In the genomic region with DNA sequence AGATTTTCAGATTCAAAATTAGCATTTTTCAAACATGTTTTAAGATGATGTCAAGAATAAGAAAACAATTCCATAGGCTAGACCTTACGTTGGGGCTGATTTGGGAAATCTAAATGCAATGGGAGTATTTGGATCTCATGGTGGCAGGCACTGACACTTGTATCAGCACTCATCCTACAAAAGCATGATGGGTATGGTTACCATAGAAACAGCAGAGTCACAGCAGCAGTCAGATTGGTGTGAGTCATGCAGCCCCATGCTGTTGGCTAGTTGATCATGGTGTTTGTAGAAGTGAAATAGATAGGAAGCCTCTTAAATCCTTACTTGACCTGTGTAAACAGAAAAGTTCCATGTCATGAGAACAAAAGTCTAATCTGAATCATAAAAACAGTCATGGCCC, we compare ENCODE assay signal across 11 cellular contexts.
A peak's percentile ranks its signal among the peaks of the same experiment; 100 is the strongest.
DNase-seq lines count a peak whose midpoint lies in the region; ATAC-seq and TF ChIP-seq lines count a peak whose summit lies in the region.
"Had no signal": no experiment of that assay in that cellular context is flagged by ENCODE, and none has a peak within 500 bp of the region (broad histone marks: within the 10 kb centered on the region; RNA-seq: fewer than 3 reads in every experiment).

No MANE protein-coding gene starts in this region.

- H3K9me3 ChIP-seq in NT2/D1 (ENCODE audit: insufficient read depth, low read length): no peaks in the 10 kb centered on the region
- H3K9me3 ChIP-seq in gastrocnemius medialis: no peaks in the 10 kb centered on the region
- peaks cover 0 to 6% (median 0%) of the 10 kb centered on the region in 12 donors for H3K9me3 ChIP-seq in heart left ventricle
- H3K9me3 ChIP-seq: breast epithelium had no signal

- intact Hi-C loops in gastrocnemius medialis (cut with DNase I; ENCODE audit: low total_unique reads): no loop called here
- intact Hi-C loops in heart left ventricle (cut with DNase I): no loop called here

- TF ChIP-seq CTCF in gastrocnemius medialis (IDR thresholded peaks at IDR 0.05 in 4 of 5, conservative IDR thresholded peaks at IDR 0.05 in 1 of 5) (no peak), heart left ventricle (IDR thresholded peaks at IDR 0.05) (no peak)

- peak; percentile 28 for DNase-seq in NT2/D1 (ENCODE audit: low read depth, low spot score)
- peak; percentile 2 to 25 for DNase-seq in erythroblast (lab: John Stamatoyannopoulos, UW)
- DNase-seq in putamen (ENCODE audit: low spot score): peak; percentile 20
- DNase-seq in gastrocnemius medialis: no peak
- DNase-seq in heart left ventricle: no peak
- no peak for DNase-seq in SK-N-DZ (ENCODE audit: low spot score)
- DNase-seq: stimulated activated naive CD8-positive, alpha-beta T cell treated with anti-CD3 and anti-CD28 coated beads, Interleukin-15, amount 100 ng/mL, for 72 hours; T-helper 2 cell had no signal

- H3K27ac ChIP-seq in gastrocnemius medialis (no peak overlapping the region), heart left ventricle (no peak overlapping the region)
- H3K27ac ChIP-seq: breast epithelium, foreskin keratinocyte had no signal

- H3K4me3 ChIP-seq in NT2/D1 (ENCODE audit: insufficient read length, low read depth) (no peak overlapping the region), gastrocnemius medialis (no peak overlapping the region), heart left ventricle (no peak overlapping the region)
- H3K4me3 ChIP-seq: breast epithelium had no signal

- H3K36me3 ChIP-seq in NT2/D1 (ENCODE audit: insufficient read depth, insufficient read length, low read length) (no peaks in the 10 kb centered on the region), gastrocnemius medialis (no peaks in the 10 kb centered on the region), heart left ventricle (no peaks in the 10 kb centered on the region)
- H3K36me3 ChIP-seq: breast epithelium had no signal

- 59 to 68% (median 63%) methylated on average over 1 of the region's 1 CpG for WGBS in heart left ventricle, 4 donors

- H3K4me1 ChIP-seq in NT2/D1 (ENCODE audit: insufficient read depth, insufficient read length) (no peaks in the 10 kb centered on the region), gastrocnemius medialis (no peaks in the 10 kb centered on the region), heart left ventricle (no peaks in the 10 kb centered on the region)
- H3K4me1 ChIP-seq: breast epithelium, foreskin keratinocyte had no signal

- ATAC-seq in HG03432 (IDR thresholded peaks at IDR 0.05; ENCODE audit: unreplicated experiment): peak; percentile 47
- no peak for ATAC-seq in gastrocnemius medialis
- ATAC-seq in heart left ventricle: no peak
- ATAC-seq: foreskin keratinocyte; stimulated activated naive CD8-positive, alpha-beta T cell treated with anti-CD3 and anti-CD28 coated beads, Interleukin-15, amount 100 ng/mL, for 72 hours had no signal

- TF ChIP-seq POLR2A in erythroblast (IDR thresholded peaks at IDR 0.05; ENCODE audit: low read length): no peak
- no peak for TF ChIP-seq POLR2A in gastrocnemius medialis (IDR thresholded peaks at IDR 0.05)
- no peak for TF ChIP-seq POLR2A in heart left ventricle (IDR thresholded peaks at IDR 0.05)

- H3K27me3 ChIP-seq in NT2/D1 (ENCODE audit: insufficient read depth, insufficient read length) (no peaks in the 10 kb centered on the region), gastrocnemius medialis (no peaks in the 10 kb centered on the region), heart left ventricle (no peaks in the 10 kb centered on the region)
- H3K27me3 ChIP-seq: breast epithelium, foreskin keratinocyte had no signal

- in situ Hi-C loops in gastrocnemius medialis (cut with MboI; ENCODE audit: low sequenced_read_pairs in 4 of 4): no loop called here

- no peak overlapping the region for H3K9ac ChIP-seq in NT2/D1 (ENCODE audit: insufficient read length, low read depth)

Comparison
In these comparisons a context has a peak if more than half of its experiments do, and no peak if none do; other contexts are left out.
1. DNase-seq: peak in NT2/D1 (single experiment), erythroblast (2 of 2) and putamen (single experiment); none in gastrocnemius medialis (0 of 2), heart left ventricle (0 of 5) and SK-N-DZ (single experiment).